1 cellular context compared by ENCODE assay signal in genomic region chr12:48671231-48671856, GRCh38.
TF ChIP-seq lines count a peak whose summit lies in the region.

No MANE protein-coding gene starts in this region.

TF ChIP-seq in IMR-90, 13 proteins besides CTCF, POLR2A, EP300 and RAD21 (continued from another document):
- TF ChIP-seq, protein P1, sequence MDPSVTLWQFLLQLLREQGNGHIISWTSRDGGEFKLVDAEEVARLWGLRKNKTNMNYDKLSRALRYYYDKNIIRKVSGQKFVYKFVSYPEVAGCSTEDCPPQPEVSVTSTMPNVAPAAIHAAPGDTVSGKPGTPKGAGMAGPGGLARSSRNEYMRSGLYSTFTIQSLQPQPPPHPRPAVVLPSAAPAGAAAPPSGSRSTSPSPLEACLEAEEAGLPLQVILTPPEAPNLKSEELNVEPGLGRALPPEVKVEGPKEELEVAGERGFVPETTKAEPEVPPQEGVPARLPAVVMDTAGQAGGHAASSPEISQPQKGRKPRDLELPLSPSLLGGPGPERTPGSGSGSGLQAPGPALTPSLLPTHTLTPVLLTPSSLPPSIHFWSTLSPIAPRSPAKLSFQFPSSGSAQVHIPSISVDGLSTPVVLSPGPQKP (IDR thresholded peaks at IDR 0.05; ENCODE audit: borderline replicate concordance, low read depth, low read length): no peak
- TF ChIP-seq BHLHE40 (IDR thresholded peaks at IDR 0.05; ENCODE audit: low read depth, low read length) (no peak), FOS (IDR thresholded peaks at IDR 0.05; ENCODE audit: low read depth, low read length) (no peak)
